In the genomic region with DNA sequence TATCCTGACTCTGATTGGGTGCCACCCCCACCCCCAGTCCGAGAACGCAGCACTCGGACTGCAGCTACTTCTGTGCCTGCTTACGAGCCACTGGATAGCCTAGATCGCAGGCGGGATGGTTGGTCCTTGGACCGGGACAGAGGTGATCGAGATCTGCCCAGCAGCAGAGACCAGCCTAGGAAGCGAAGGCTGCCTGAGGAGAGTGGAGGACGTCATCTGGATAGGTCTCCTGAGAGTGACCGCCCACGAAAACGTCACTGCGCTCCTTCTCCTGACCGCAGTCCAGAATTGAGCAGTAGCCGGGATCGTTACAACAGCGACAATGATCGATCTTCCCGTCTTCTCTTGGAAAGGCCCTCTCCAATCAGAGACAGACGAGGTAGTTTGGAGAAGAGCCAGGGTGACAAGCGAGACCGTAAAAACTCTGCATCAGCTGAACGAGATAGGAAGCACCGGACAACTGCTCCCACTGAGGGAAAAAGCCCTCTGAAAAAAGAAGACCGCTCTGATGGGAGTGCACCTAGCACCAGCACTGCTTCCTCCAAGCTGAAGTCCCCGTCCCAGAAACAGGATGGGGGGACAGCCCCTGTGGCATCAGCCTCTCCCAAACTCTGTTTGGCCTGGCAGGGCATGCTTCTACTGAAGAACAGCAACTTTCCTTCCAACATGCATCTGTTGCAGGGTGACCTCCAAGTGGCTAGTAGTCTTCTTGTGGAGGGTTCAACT, we compare ENCODE assay signal across 9 cellular contexts. TPM values are rescaled to one million over a fixed set of nuclear protein-coding genes. Genes with fewer than 3 reads are reported as not detected.
DNase-seq lines count a peak whose midpoint lies in the region; ATAC-seq and TF ChIP-seq lines count a peak whose summit lies in the region.
"Had no signal": no experiment of that assay in that cellular context is flagged by ENCODE, and none has a peak within 500 bp of the region (broad histone marks: within the 10 kb centered on the region; RNA-seq: fewer than 3 reads in every experiment).

No MANE protein-coding gene starts in this region.

- peak overlapping the region in 9 of 12 donors; percentile 23 to 95 (median 86) for H3K4me3 ChIP-seq in heart left ventricle
- H3K4me3 ChIP-seq in PC-9, result peak overlapping the region; percentile 77; the same call in 1 of the 2 replicates
- peak overlapping the region; percentile 47 to 93 for H3K4me3 ChIP-seq in stomach smooth muscle (ENCODE audit: low read length in 2 of 2)

- peak overlapping the region; percentile 91 for H3K4me2 ChIP-seq in PC-9

- ATAC-seq in heart left ventricle, result no peak
- ATAC-seq in HG02981 (IDR thresholded peaks at IDR 0.05; ENCODE audit: unreplicated experiment), result no peak
- no peak for ATAC-seq in HG03432 (IDR thresholded peaks at IDR 0.05; ENCODE audit: unreplicated experiment)
- ATAC-seq: T-cell had no signal

- H3K27ac Mint-ChIP-seq in glutamatergic neuron (ENCODE audit: unreplicated experiment), result peak overlapping the region; percentile 48

- H3K9me3 Mint-ChIP-seq in glutamatergic neuron (ENCODE audit: unreplicated experiment), result peaks cover 4% of the 10 kb centered on the region
- H3K9me3 Mint-ChIP-seq: T-cell had no signal

- H3K79me2 ChIP-seq in PC-9 (ENCODE audit: low read depth), result peaks cover 75% of the 10 kb centered on the region

- DNase-seq in heart left ventricle (no peak), cardiac septum (ENCODE audit: low spot score) (no peak), PC-9 (no peak), glutamatergic neuron (no peak), T-helper 9 cell (no peak)
- DNase-seq: T-cell had no signal

- intact Hi-C loops in heart left ventricle (cut with DNase I), result loop anchor here in 3 of 10 donors (5.0 kb wide), 1 partner anchor 66 kb away; the partner anchor contains the start of gene LAMTOR5 (in 3 of the 3)
- intact Hi-C loops in cardiac septum (cut with DNase I), result no loop called here
- intact Hi-C loops in PC-9 (cut with micrococcal nuclease; ENCODE audit: unreplicated experiment), result no loop called here

- POLR2A ChIA-PET in PC-9 (lab: Charles Lee; ENCODE audit: unreplicated experiment), result no interaction called here

- no peak for TF ChIP-seq POLR2A in heart left ventricle (IDR thresholded peaks at IDR 0.05)

- peaks cover 0 to 59% (median 46%) of the 10 kb centered on the region in 9 donors for H3K36me3 ChIP-seq in heart left ventricle
- peaks cover 46% of the 10 kb centered on the region for H3K36me3 ChIP-seq in PC-9 (ENCODE audit: low read depth)
- H3K36me3 ChIP-seq in stomach smooth muscle (ENCODE audit: control insufficient read depth in 2 of 2, insufficient read depth in 2 of 2, low read length in 2 of 2), result peaks cover 12 to 27% of the 10 kb centered on the region in 2 donors

- peaks cover 27% of the 10 kb centered on the region for H3K4me1 Mint-ChIP-seq in glutamatergic neuron (ENCODE audit: low read depth, unreplicated experiment)

- H3K27me3 ChIP-seq in heart left ventricle (no peaks in the 10 kb centered on the region), PC-9 (ENCODE audit: insufficient read depth, low read depth) (no peaks in the 10 kb centered on the region), stomach smooth muscle (ENCODE audit: control insufficient read depth in 1 of 2, insufficient read depth in 2 of 2, low read length in 2 of 2) (no peaks in the 10 kb centered on the region)

- H2AFZ ChIP-seq in PC-9, result no peak overlapping the region

- no peaks in the 10 kb centered on the region for H3K9me2 ChIP-seq in PC-9 (ENCODE audit: insufficient read depth)

- peaks cover 26% of the 10 kb centered on the region for H3F3A ChIP-seq in PC-9 (ENCODE audit: insufficient read depth, low read depth)

- 69 to 80% (median 72%) methylated on average over 26 to 27 of the region's 27 CpGs for WGBS in heart left ventricle, 4 donors

- no peaks in the 10 kb centered on the region for H3K9me3 ChIP-seq in heart left ventricle
- H3K9me3 ChIP-seq in PC-9 (ENCODE audit: insufficient read depth, low read depth), result no peaks in the 10 kb centered on the region
- no peaks in the 10 kb centered on the region for H3K9me3 ChIP-seq in stomach smooth muscle (ENCODE audit: control insufficient read depth in 2 of 2, low read length in 2 of 2)

- H3K4me1 ChIP-seq in heart left ventricle, result peaks cover 5 to 79% (median 70%) of the 10 kb centered on the region in 12 donors
- peaks cover 67% of the 10 kb centered on the region for H3K4me1 ChIP-seq in PC-9 (replicated peaks; ENCODE audit: insufficient read depth)
- H3K4me1 ChIP-seq in stomach smooth muscle (ENCODE audit: control insufficient read depth, insufficient read depth, low read length), result peaks cover 36% of the 10 kb centered on the region

- peak overlapping the region in 2 of 12 donors; percentile 7 to 99 for H3K27ac ChIP-seq in heart left ventricle
- no peak overlapping the region for H3K27ac ChIP-seq in PC-9
- no peak overlapping the region for H3K27ac ChIP-seq in stomach smooth muscle (ENCODE audit: low read length)

- no peak for TF ChIP-seq CTCF in heart left ventricle (IDR thresholded peaks at IDR 0.05)
- TF ChIP-seq CTCF in PC-9 (conservative IDR thresholded peaks at IDR 0.05), result no peak
- TF ChIP-seq CTCF in glutamatergic neuron (IDR thresholded peaks at IDR 0.05; ENCODE audit: partially characterized antibody, unreplicated experiment), result no peak

- CTCF ChIA-PET in PC-9 (lab: Charles Lee), result no interaction called here

- peaks cover 65% of the 10 kb centered on the region for H4K20me1 ChIP-seq in PC-9 (ENCODE audit: insufficient read depth)

- no peaks in the 10 kb centered on the region for H3K36me3 Mint-ChIP-seq in glutamatergic neuron (ENCODE audit: unreplicated experiment)

- no peak overlapping the region for H3K4me3 Mint-ChIP-seq in glutamatergic neuron (ENCODE audit: unreplicated experiment)

- H3K9ac ChIP-seq in stomach smooth muscle (ENCODE audit: low read length in 2 of 2), result peak overlapping the region in 1 of 2 donors; percentile 14

- BruUV-seq in PC-9 (replicated peaks; lab: Mats Ljungman, UMichigan), result no TSS peak

- peaks cover 4% of the 10 kb centered on the region for H3K27me3 Mint-ChIP-seq in glutamatergic neuron (ENCODE audit: unreplicated experiment)
- H3K27me3 Mint-ChIP-seq: T-cell had no signal

RNA-seq across cellular contexts. Expression of gene RBM15, which starts 2.1 kb away (rescaled TPM):
- 10 to 100 TPM; 14.1 to 24.4 (median 19.2) TPM for total RNA-seq in heart left ventricle
- polyA plus RNA-seq in heart left ventricle, result 1 to 10 TPM; 4.6 to 5.1 TPM
- 22.7 TPM for total RNA-seq in cardiac septum
- total RNA-seq in PC-9 (2021), result 42.7 and 43.1 TPM in 2 replicates
- total RNA-seq in glutamatergic neuron (ENCODE audit: unreplicated experiment), result 27.3 TPM

RNA-seq across cellular contexts. Expression of gene SLC16A4, which starts 49.5 kb away (rescaled TPM):
- total RNA-seq in heart left ventricle (1 to 10 TPM; 1.6 to 4.8 (median 2.3) TPM), cardiac septum (2.3 TPM), PC-9 (2021) (24.6 and 32.7 TPM in 2 replicates), glutamatergic neuron (ENCODE audit: unreplicated experiment) (4.4 TPM)
- 1 to 10 TPM in 1 of 2 donors, under 1 TPM in 1; 1.00 to 1.9 TPM for polyA plus RNA-seq in heart left ventricle
